ENCODE assay signal across 34 cellular contexts in genomic region chr13:71051573-71051972, GRCh38.
"Had no signal": no experiment of that assay in that cellular context is flagged by ENCODE, and none has a peak within 500 bp of the region (broad histone marks: within the 10 kb centered on the region; RNA-seq: fewer than 3 reads in every experiment).

No MANE protein-coding gene starts in this region.

- H3K27me3 ChIP-seq: MG63 had no signal

- H3K4me2 ChIP-seq: KMS-11 had no signal

- DNase-seq: Karpas-422, Kasumi-1, MG63, MM.1S, MV-4-11, NCI-H1048, NCI-H1092, NCI-H1092 treated with DMSO at 0.1 percent for 48 hours, NCI-H1105, NCI-H1105 treated with DMSO at 0.1 percent for 48 hours, NCI-H1417, NCI-H1417 treated with DMSO at 0.1 percent for 48 hours, NCI-H1436, NCI-H1436 treated with DMSO at 0.1 percent for 48 hours, NCI-H146, NCI-H1694, NCI-H1694 treated with DMSO at 0.1 percent for 48 hours, NCI-H187, NCI-H187 treated with DMSO at 0.1 percent for 48 hours, NCI-H1930, NCI-H2029, NCI-H2029 treated with DMSO at 0.1 percent for 48 hours, NCI-H2081, NCI-H2081 treated with DMSO at 0.1 percent for 48 hours, NCI-H2107, NCI-H2171, NCI-H2171 treated with DMSO at 0.1 percent for 48 hours, NCI-H2227 treated with DMSO at 0.1 percent for 48 hours, NCI-H226, NCI-H345, NCI-H446, NCI-H446 treated with DMSO at 0.1 percent for 48 hours, NCI-H510A had no signal

- H3K36me3 ChIP-seq: MG63 had no signal

- H3K9ac ChIP-seq: KMS-11 had no signal

- H3K4me3 ChIP-seq: MG63 had no signal

- H3K9me3 ChIP-seq: MG63 had no signal

- H3K27ac ChIP-seq: KMS-11 had no signal
